Comparison of ENCODE assay signal across 26 cellular contexts in genomic region chr18:53266850-53267249, GRCh38.
"Had no signal": no experiment of that assay in that cellular context is flagged by ENCODE, and none has a peak within 500 bp of the region (broad histone marks: within the 10 kb centered on the region; RNA-seq: fewer than 3 reads in every experiment).

No MANE protein-coding gene starts in this region.

- H3K27ac ChIP-seq: colonic mucosa, epithelial cell of prostate, esophagus squamous epithelium, gastrocnemius medialis, heart right ventricle, left lung, lower lobe of right lung had no signal

- DNase-seq: colonic mucosa; cortex of kidney; effector CD8-positive, alpha-beta T cell; effector memory CD8-positive, alpha-beta T cell; endodermal cell; erythroblast; esophagus squamous epithelium; foreskin fibroblast; foreskin melanocyte; gastrocnemius medialis; glutamatergic neuron; head of caudate nucleus; heart right ventricle; hippocampal formation; left cardiac atrium; left lung; left ventricle myocardium superior; lower lobe of right lung; mesenchymal stem cell; mucosa of descending colon; naive B cell had no signal

- FAIRE-seq: endometrium, islet of Langerhans, keratinocyte had no signal

- ATAC-seq: effector memory CD8-positive, alpha-beta T cell; esophagus mucosa; gastrocnemius medialis; heart right ventricle; left cardiac atrium; left lung; left ventricle myocardium superior; lower lobe of right lung; mucosa of descending colon had no signal

- H3K9me3 ChIP-seq: colonic mucosa, gastrocnemius medialis, lower lobe of right lung had no signal

- H3K4me3 ChIP-seq: colonic mucosa, esophagus squamous epithelium, gastrocnemius medialis, heart right ventricle, left lung, lower lobe of right lung, mucosa of descending colon had no signal

- H3K27me3 ChIP-seq: colonic mucosa, esophagus squamous epithelium, gastrocnemius medialis, heart right ventricle, left lung had no signal

- H3K36me3 ChIP-seq: colonic mucosa, esophagus squamous epithelium, gastrocnemius medialis, heart right ventricle, left lung, lower lobe of right lung had no signal

- H3K4me1 ChIP-seq: colonic mucosa, esophagus squamous epithelium, gastrocnemius medialis, heart right ventricle, left lung, lower lobe of right lung had no signal
